Comparison of ENCODE assay signal across 9 cellular contexts in genomic region chr3:16801223-16801622, GRCh38.
DNase-seq lines count a peak whose midpoint lies in the region; ATAC-seq lines count a peak whose summit lies in the region.
"Had no signal": no experiment of that assay in that cellular context is flagged by ENCODE, and none has a peak within 500 bp of the region (broad histone marks: within the 10 kb centered on the region; RNA-seq: fewer than 3 reads in every experiment).

No MANE protein-coding gene starts in this region.

- H3K9me3 Mint-ChIP-seq in activated CD8-positive, alpha-beta memory T cell treated with anti-CD3 and anti-CD28 coated beads, Interleukin-2, amount 10 ng/mL, durations not matched to agents 7 days and 5 days (ENCODE audit: low read depth): peaks cover 5% of the 10 kb centered on the region
- H3K9me3 Mint-ChIP-seq in stimulated activated memory B cell treated with anti-CD40 and anti-IgM and Interleukin-4, amounts not matched to agents 10 μg/mL and 1 μg/mL and 100 μg/mL, for 72 hours: no peaks in the 10 kb centered on the region

- peaks cover 5% of the 10 kb centered on the region for H3K9me3 ChIP-seq in aorta (ENCODE audit: control insufficient read depth, low read length)
- H3K9me3 ChIP-seq: adrenal gland had no signal

- peaks cover 17% of the 10 kb centered on the region for H3K4me1 Mint-ChIP-seq in activated CD8-positive, alpha-beta memory T cell treated with anti-CD3 and anti-CD28 coated beads, Interleukin-2, amount 10 ng/mL, durations not matched to agents 7 days and 5 days
- H3K4me1 Mint-ChIP-seq in stimulated activated memory B cell treated with anti-CD40 and anti-IgM and Interleukin-4, amounts not matched to agents 10 μg/mL and 1 μg/mL and 100 μg/mL, for 72 hours: peaks cover 53% of the 10 kb centered on the region

- WGBS in aorta, 2 donors: 8 to 14% methylated on average over 1 of the region's 1 CpG

- H3K4me3 ChIP-seq in aorta (ENCODE audit: low read length in 2 of 2): no peak overlapping the region
- H3K4me3 ChIP-seq: adrenal gland had no signal

- H3K36me3 Mint-ChIP-seq in activated CD8-positive, alpha-beta memory T cell treated with anti-CD3 and anti-CD28 coated beads, Interleukin-2, amount 10 ng/mL, durations not matched to agents 7 days and 5 days: peaks cover 8% of the 10 kb centered on the region
- H3K36me3 Mint-ChIP-seq in stimulated activated memory B cell treated with anti-CD40 and anti-IgM and Interleukin-4, amounts not matched to agents 10 μg/mL and 1 μg/mL and 100 μg/mL, for 72 hours: no peaks in the 10 kb centered on the region

- H3K4me3 Mint-ChIP-seq in activated CD8-positive, alpha-beta memory T cell treated with anti-CD3 and anti-CD28 coated beads, Interleukin-2, amount 10 ng/mL, durations not matched to agents 7 days and 5 days: no peak overlapping the region
- H3K4me3 Mint-ChIP-seq in stimulated activated memory B cell treated with anti-CD40 and anti-IgM and Interleukin-4, amounts not matched to agents 10 μg/mL and 1 μg/mL and 100 μg/mL, for 72 hours: no peak overlapping the region

- no peaks in the 10 kb centered on the region for H3K27me3 Mint-ChIP-seq in activated CD8-positive, alpha-beta memory T cell treated with anti-CD3 and anti-CD28 coated beads, Interleukin-2, amount 10 ng/mL, durations not matched to agents 7 days and 5 days
- H3K27me3 Mint-ChIP-seq in stimulated activated memory B cell treated with anti-CD40 and anti-IgM and Interleukin-4, amounts not matched to agents 10 μg/mL and 1 μg/mL and 100 μg/mL, for 72 hours: no peaks in the 10 kb centered on the region

- H3K27ac ChIP-seq in aorta (ENCODE audit: low read depth in 1 of 2, low read length in 2 of 2): no peak overlapping the region

- CTCF ChIA-PET in activated CD8-positive, alpha-beta memory T cell treated with anti-CD3 and anti-CD28 coated beads, Interleukin-2, amount 10 ng/mL, durations not matched to agents 7 days and 5 days (lab: Charles Lee): no interaction called here

- H3K4me1 ChIP-seq in aorta (ENCODE audit: control insufficient read depth in 1 of 2, insufficient read depth in 2 of 2, low read length in 2 of 2): no peaks in the 10 kb centered on the region

- no peaks in the 10 kb centered on the region for H3K36me3 ChIP-seq in aorta (ENCODE audit: control insufficient read depth in 1 of 2, insufficient read depth in 2 of 2, low read length in 1 of 2)
- H3K36me3 ChIP-seq: adrenal gland had no signal

- no peak overlapping the region for H3K27ac Mint-ChIP-seq in activated CD8-positive, alpha-beta memory T cell treated with anti-CD3 and anti-CD28 coated beads, Interleukin-2, amount 10 ng/mL, durations not matched to agents 7 days and 5 days
- H3K27ac Mint-ChIP-seq in stimulated activated memory B cell treated with anti-CD40 and anti-IgM and Interleukin-4, amounts not matched to agents 10 μg/mL and 1 μg/mL and 100 μg/mL, for 72 hours: peak overlapping the region; percentile 79

- ATAC-seq in activated CD8-positive, alpha-beta memory T cell treated with anti-CD3 and anti-CD28 coated beads, Interleukin-2, amount 10 ng/mL, durations not matched to agents 7 days and 5 days: peak; percentile 36
- ATAC-seq in stimulated activated memory B cell treated with anti-CD40 and anti-IgM and Interleukin-4, amounts not matched to agents 10 μg/mL and 1 μg/mL and 100 μg/mL, for 72 hours: peak; percentile 55
- ATAC-seq in aorta (ENCODE audit: low FRiP score): no peak

- no peak for DNase-seq in activated CD8-positive, alpha-beta memory T cell treated with anti-CD3 and anti-CD28 coated beads, Interleukin-2, amount 10 ng/mL, durations not matched to agents 7 days and 5 days
- DNase-seq in activated CD8-positive, alpha-beta memory T cell treated with anti-CD3 and anti-CD28 coated beads for 24 hours: no peak
- DNase-seq in NOMO-1 treated with DMSO at 0.1 percent for 48 hours (lab: John Stamatoyannopoulos, UW; ENCODE audit: unreplicated experiment) (peak; percentile 93), germinal center (ENCODE audit: low spot score) (peak; percentile 51), aorta (no peak), iPS-NIHi11 (ENCODE audit: low spot score) (no peak)
- no peak for DNase-seq in activated CD4-positive, alpha-beta T cell treated with anti-CD3 and anti-CD28 coated beads for 48 hours

- H3K27me3 ChIP-seq in aorta (ENCODE audit: control insufficient read depth in 1 of 2, insufficient read depth in 2 of 2, low read length in 1 of 2): no peaks in the 10 kb centered on the region
- H3K27me3 ChIP-seq: adrenal gland had no signal

- intact Hi-C loops in aorta (cut with DNase I): no loop called here

Comparison
In these comparisons a context has a peak if more than half of its experiments do, and no peak if none do; other contexts are left out.
1. DNase-seq: peak in NOMO-1 treated with DMSO at 0.1 percent for 48 hours (single experiment) and germinal center (single experiment); none in activated CD8-positive, alpha-beta memory T cell treated with anti-CD3 and anti-CD28 coated beads, Interleukin-2, amount 10 ng/mL, durations not matched to agents 7 days and 5 days (single experiment), activated CD8-positive, alpha-beta memory T cell treated with anti-CD3 and anti-CD28 coated beads for 24 hours (single experiment), aorta (0 of 2), activated CD4-positive, alpha-beta T cell treated with anti-CD3 and anti-CD28 coated beads for 48 hours (single experiment) and iPS-NIHi11 (single experiment).